ENCODE assay signal across 6 cellular contexts in the genomic region with DNA sequence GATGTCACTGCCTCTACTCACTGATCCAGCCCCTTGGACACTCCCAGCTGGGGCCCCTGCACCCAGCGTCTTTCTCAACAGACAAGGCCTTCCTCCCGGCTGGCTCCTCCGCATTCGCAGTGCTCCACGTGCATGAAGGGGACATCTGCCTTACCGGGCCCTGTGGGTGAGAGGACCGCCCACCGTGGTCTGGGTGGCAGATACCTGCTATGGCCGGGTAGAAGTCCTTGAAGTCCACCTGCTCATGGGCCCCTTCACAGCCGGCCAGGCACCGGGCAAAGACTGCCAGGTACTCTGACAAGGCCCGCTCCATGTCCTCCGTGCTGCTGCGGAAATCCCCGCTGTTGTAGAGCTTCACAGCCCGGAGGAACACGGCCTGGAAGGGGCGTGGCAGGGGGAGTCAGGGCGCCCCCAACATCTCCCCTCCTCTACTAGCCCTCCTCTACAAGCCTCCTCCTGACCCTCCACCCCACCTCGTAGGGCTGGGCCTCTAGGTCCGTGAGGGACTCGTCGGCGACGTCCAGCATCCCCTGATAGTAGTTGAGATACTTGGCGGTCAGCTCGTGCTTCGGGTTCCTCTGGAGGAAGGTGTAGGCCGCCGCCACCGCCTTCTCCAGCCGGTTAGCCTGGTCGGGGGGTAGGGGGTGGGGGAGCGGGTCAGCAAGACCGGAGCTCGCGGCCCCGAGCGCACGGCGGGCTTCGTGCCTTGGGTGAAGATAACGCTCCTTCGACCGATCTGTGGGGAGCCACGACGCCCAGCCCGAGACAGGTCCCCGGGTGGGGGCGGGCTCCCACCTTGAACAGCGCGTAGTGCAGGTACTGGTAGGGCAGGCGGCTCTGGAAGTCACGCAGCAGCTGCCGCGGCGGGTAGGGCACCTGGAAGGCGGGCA. TPM values are rescaled to one million over a fixed set of nuclear protein-coding genes. Genes with fewer than 3 reads are reported as not detected.
DNase-seq lines count a peak whose midpoint lies in the region; ATAC-seq and TF ChIP-seq lines count a peak whose summit lies in the region.

No MANE protein-coding gene starts in this region.

- peaks cover 22% of the 10 kb centered on the region for H3K4me1 Mint-ChIP-seq in CD4-positive, alpha-beta T cell (ENCODE audit: low read depth)

- H3K4me1 ChIP-seq in Peyer's patch, result peaks cover 8 to 53% (median 19%) of the 10 kb centered on the region in 4 donors
- no peaks in the 10 kb centered on the region for H3K4me1 ChIP-seq in iPS DF 6.9 (ENCODE audit: control insufficient read depth, insufficient read depth, low read length)
- peaks cover 0 to 7% of the 10 kb centered on the region in 2 donors for H3K4me1 ChIP-seq in uterus

- H3K27ac Mint-ChIP-seq in CD4-positive, alpha-beta T cell, result no peak overlapping the region

- no peaks in the 10 kb centered on the region for H3K36me3 ChIP-seq in Peyer's patch
- no peaks in the 10 kb centered on the region for H3K36me3 ChIP-seq in iPS DF 6.9 (ENCODE audit: control insufficient read depth, insufficient read depth, low read length)
- H3K36me3 ChIP-seq in uterus, result no peaks in the 10 kb centered on the region

- WGBS in iPS DF 6.9 (ENCODE audit: insufficient coverage, insufficient read length), result no CpG with 5 or more reads among the region's 58 CpGs

- peak; percentile 53 for ATAC-seq in CD4-positive, alpha-beta T cell (ENCODE audit: poor library complexity)
- ATAC-seq in GM19328 (IDR thresholded peaks at IDR 0.05; ENCODE audit: unreplicated experiment), result no peak

- peak overlapping the region; percentile 68 for H3K4me3 Mint-ChIP-seq in CD4-positive, alpha-beta T cell

- no peaks in the 10 kb centered on the region for H3K9me3 ChIP-seq in CD4-positive, alpha-beta T cell (ENCODE audit: control insufficient read depth, low read length)
- H3K9me3 ChIP-seq in Peyer's patch, result no peaks in the 10 kb centered on the region
- H3K9me3 ChIP-seq in iPS DF 6.9 (ENCODE audit: control insufficient read depth, insufficient read depth, low read length), result no peaks in the 10 kb centered on the region
- no peaks in the 10 kb centered on the region for H3K9me3 ChIP-seq in uterus

- intact Hi-C loops in CD4-positive, alpha-beta T cell (cut with DNase I, micrococcal nuclease), result loop anchor here (2.0 kb wide), 2 partner anchors 72 to 992 kb away; no protein-coding TSS in a partner anchor
- intact Hi-C loops in uterus (cut with DNase I; ENCODE audit: low total_unique reads), result no loop called here

- H3K27me3 ChIP-seq in CD4-positive, alpha-beta T cell (ENCODE audit: control insufficient read depth, insufficient read depth, low read length), result no peaks in the 10 kb centered on the region
- H3K27me3 ChIP-seq in Peyer's patch (no peaks in the 10 kb centered on the region), iPS DF 6.9 (ENCODE audit: control insufficient read depth, insufficient read depth, low read length) (no peaks in the 10 kb centered on the region), uterus (no peaks in the 10 kb centered on the region)

- no peak for TF ChIP-seq CTCF in CD4-positive, alpha-beta T cell (IDR thresholded peaks at IDR 0.05)
- TF ChIP-seq CTCF in Peyer's patch (IDR thresholded peaks at IDR 0.05) (no peak), uterus (IDR thresholded peaks at IDR 0.05) (no peak)

- POLR2A ChIA-PET in CD4-positive, alpha-beta T cell (lab: Charles Lee), result interaction anchor here (0.6 to 2.8 kb wide), 16 partner anchors 9 to 156 kb away, joined by 3 to 24 read pairs (median 4); a partner anchor contains a TSS

- CTCF ChIA-PET in CD4-positive, alpha-beta T cell (lab: Charles Lee), result interaction anchor here (0.9 to 1.5 kb wide), 6 partner anchors 10 to 73 kb away, joined by 3 to 15 read pairs (median 6); a partner anchor contains a TSS

- H3K4me3 ChIP-seq in Peyer's patch, result peak overlapping the region; percentile 63 to 95 (median 82)
- peak overlapping the region; percentile 85 for H3K4me3 ChIP-seq in iPS DF 6.9 (ENCODE audit: low read length)
- H3K4me3 ChIP-seq in uterus, result peak overlapping the region; percentile 74 to 78

- no peaks in the 10 kb centered on the region for H3K9me3 Mint-ChIP-seq in CD4-positive, alpha-beta T cell

- H3K27me3 Mint-ChIP-seq in CD4-positive, alpha-beta T cell, result no peaks in the 10 kb centered on the region

- no peak for DNase-seq in CD4-positive, alpha-beta T cell
- DNase-seq in Peyer's patch (peak in 2 of 3 donors; percentile 55 to 59), iPS DF 6.9 (ENCODE audit: low read depth, low spot score) (no peak), uterus (peak in 1 of 2 donors; percentile 42), superior temporal gyrus (ENCODE audit: extremely low spot score) (no peak)

- peaks cover 10% of the 10 kb centered on the region for H3K36me3 Mint-ChIP-seq in CD4-positive, alpha-beta T cell (ENCODE audit: low read depth)

- no peak overlapping the region for H3K27ac ChIP-seq in CD4-positive, alpha-beta T cell (ENCODE audit: low read depth, low read length)
- H3K27ac ChIP-seq in Peyer's patch (peak overlapping the region; percentile 50 to 83 (median 72)), iPS DF 6.9 (ENCODE audit: low read length) (no peak overlapping the region), uterus (peak overlapping the region; percentile 83 to 86)

- TF ChIP-seq POLR2A in Peyer's patch (IDR thresholded peaks at IDR 0.05) (no peak), uterus (IDR thresholded peaks at IDR 0.05) (no peak)

RNA-seq across cellular contexts. Expression of a gene that starts 0.8 kb away (rescaled TPM):
- 1 to 10 TPM; 1.3 to 2.3 TPM for total RNA-seq in CD4-positive, alpha-beta T cell
- total RNA-seq in Peyer's patch (10 to 100 TPM in 3 of 4 donors, 1 to 10 TPM in 1; 9.5 to 23.1 (median 18.0) TPM), uterus (10 to 100 TPM in 3 of 4 donors, 1 to 10 TPM in 1; 10.0 to 67.0 (median 35.1) TPM)

RNA-seq across cellular contexts. Expression of a gene that starts 1.9 kb away (rescaled TPM):
- not detected for total RNA-seq in CD4-positive, alpha-beta T cell
- total RNA-seq in Peyer's patch, result 100 to 1,000 TPM in 1 of 4 donors, 10 to 100 TPM in 2, 1 to 10 TPM in 1; 7.2 to 130 (median 11.2) TPM
- 100 to 1,000 TPM in 2 of 4 donors, 10 to 100 TPM in 2; 22.9 to 226 (median 89.5) TPM for total RNA-seq in uterus

RNA-seq across cellular contexts. Expression of a gene that starts 24.4 kb away (rescaled TPM):
- total RNA-seq in CD4-positive, alpha-beta T cell, result 1 to 10 TPM in 1 of 2 experiments, under 1 TPM in 1; 0.88 to 1.1 TPM
- 100 to 1,000 TPM; 229 to 585 (median 505) TPM for total RNA-seq in Peyer's patch
- total RNA-seq in uterus, result 100 to 1,000 TPM in 1 of 4 donors, 10 to 100 TPM in 3; 49.1 to 110 (median 70.0) TPM

RNA-seq across cellular contexts. Expression of a gene that starts 25.1 kb away (rescaled TPM):
- total RNA-seq in CD4-positive, alpha-beta T cell, result 10 to 100 TPM; 25.7 to 29.7 TPM
- total RNA-seq in Peyer's patch, result 10 to 100 TPM in 3 of 4 donors, 1 to 10 TPM in 1; 5.8 to 40.4 (median 20.1) TPM
- 10 to 100 TPM; 32.5 to 77.9 (median 68.1) TPM for total RNA-seq in uterus

RNA-seq across cellular contexts. Expression of a gene that starts 26.7 kb away (rescaled TPM):
- not detected for total RNA-seq in CD4-positive, alpha-beta T cell
- total RNA-seq in Peyer's patch, result not detected
- 1 to 10 TPM in 1 of 4 donors, under 1 TPM in 1, not detected in 2; 0.70 to 1.2 TPM for total RNA-seq in uterus

Comparison
In these comparisons a context has a peak if more than half of its experiments do, and no peak if none do; other contexts are left out.
1. DNase-seq: peak in Peyer's patch (2 of 3); none in CD4-positive, alpha-beta T cell (0 of 10), iPS DF 6.9 (single experiment) and superior temporal gyrus (single experiment).
2. H3K27ac ChIP-seq: peak in Peyer's patch (4 of 4) and uterus (2 of 2); none in CD4-positive, alpha-beta T cell (single experiment) and iPS DF 6.9 (single experiment).
3. RNA of a gene that starts 1.9 kb away (total RNA-seq): 22.9 to 226 TPM in uterus and 7.2 to 130 TPM in Peyer's patch; not detected in CD4-positive, alpha-beta T cell; every median in the first group is over 4 times any median in the second.
4. RNA of a gene that starts 24.4 kb away (total RNA-seq): 229 to 585 TPM in Peyer's patch and 49.1 to 110 TPM in uterus; 0.88 to 1.1 TPM in CD4-positive, alpha-beta T cell; every median in the first group is over 10 times any median in the second.
5. Peak in every context shown above with its lines, with median percentiles within 50 percentile points of each other: H3K4me3 ChIP-seq.